Comparison of ENCODE assay signal across 8 cellular contexts in the genomic region with DNA sequence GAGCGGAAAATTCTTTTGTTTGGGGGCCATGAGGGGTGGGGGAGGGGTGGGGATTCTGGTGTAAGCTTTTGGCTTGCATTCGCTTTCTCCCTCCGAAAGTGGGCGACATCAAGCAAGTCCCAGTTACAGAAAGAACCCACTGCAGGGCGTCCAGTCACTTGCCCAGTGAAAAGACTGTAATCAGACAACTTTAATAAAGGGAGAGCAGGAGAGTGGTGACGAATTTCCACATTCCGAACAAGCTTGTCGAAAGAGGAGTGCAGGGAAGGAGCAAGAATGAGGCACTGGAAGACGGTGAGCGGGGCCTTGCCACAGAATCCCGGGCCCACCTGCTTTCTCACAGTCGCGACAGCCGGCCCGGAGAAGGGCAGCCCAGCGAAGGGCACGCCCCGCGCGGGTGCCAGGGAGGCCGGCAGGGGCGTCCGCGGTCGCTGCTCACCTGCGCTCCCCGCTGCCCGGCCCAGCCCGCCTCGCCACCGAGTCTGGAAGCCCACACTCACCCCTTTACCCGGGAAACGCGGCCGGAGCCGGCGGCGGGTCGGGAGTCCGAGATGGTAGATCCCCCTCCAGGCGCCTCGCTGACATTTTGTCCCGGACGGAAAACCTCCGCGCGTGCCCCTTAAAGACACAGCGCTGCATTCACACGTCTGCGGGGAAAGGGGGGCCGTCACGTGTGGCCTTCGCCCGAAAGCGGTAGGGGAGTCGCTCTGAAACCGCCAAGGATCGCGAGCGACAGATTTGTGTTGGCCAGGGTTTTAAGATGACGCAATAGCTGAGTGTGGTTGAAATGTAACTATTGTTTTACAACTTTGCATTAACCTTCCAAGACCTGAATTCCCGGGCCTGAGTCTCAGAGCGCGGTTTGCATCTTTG. TPM values are rescaled to one million over a fixed set of nuclear protein-coding genes. Genes with fewer than 3 reads are reported as not detected.
DNase-seq lines count a peak whose midpoint lies in the region; ATAC-seq and TF ChIP-seq lines count a peak whose summit lies in the region.

Gene ZBED3 (minus strand): TSS at position 675 of the 873 bp plus-strand sequence. CDS start 9,407 bp downstream, outside the sequence.

- H3K27me3 ChIP-seq in NT2/D1 (ENCODE audit: insufficient read depth, insufficient read length): no peaks in the 10 kb centered on the region

- 0 out of 2 replicates have a peak, but pooled peaks cover 6% of the 10 kb centered on the region for H3K9me3 ChIP-seq in NT2/D1 (ENCODE audit: insufficient read depth, low read length)

- TF ChIP-seq CTCF in C4-2B (conservative IDR thresholded peaks at IDR 0.05): peak; percentile 49

- ATAC-seq in GM19372 (IDR thresholded peaks at IDR 0.05; ENCODE audit: low read depth, unreplicated experiment): peak; percentile 56

- peak within 1 kb of the TSS; percentile 85 for H3K9ac ChIP-seq in NT2/D1 (ENCODE audit: insufficient read length, low read depth)

- H3K4me3 ChIP-seq in NT2/D1 (ENCODE audit: insufficient read length, low read depth): peak within 1 kb of the TSS; percentile 71

- H3K36me3 ChIP-seq in NT2/D1 (ENCODE audit: insufficient read depth, insufficient read length, low read length): no peaks in the 10 kb centered on the region

- H3K27ac ChIP-seq in C4-2B: peak within 1 kb of the TSS; percentile 93

- no peaks in the 10 kb centered on the region for H3K4me1 ChIP-seq in NT2/D1 (ENCODE audit: insufficient read depth, insufficient read length)

- peak; percentile 81 for DNase-seq in HT-29 (ENCODE audit: low spot score)
- DNase-seq in NT2/D1 (ENCODE audit: low read depth, low spot score): peak; percentile 76
- DNase-seq in activated T-cell treated with anti-CD3 and anti-CD28 coated beads for 24 hours (ENCODE audit: low read depth): peak; percentile 35
- peak; percentile 57 for DNase-seq in epidermal melanocyte (ENCODE audit: insufficient read length, low spot score)
- peak; percentile 79 for DNase-seq in midbrain (lab: John Stamatoyannopoulos, UW)
- peak; percentile 24 to 29 for DNase-seq in stimulated activated CD8-positive, alpha-beta memory T cell treated with anti-CD3 and anti-CD28 coated beads, Interleukin-7, amount 100 ng/mL, for 1 hour (ENCODE audit: low read depth in 2 of 2)

RNA-seq across cellular contexts. Expression of gene ZBED3, which starts in this region (rescaled TPM):
- 2.6 and 3.6 TPM in 2 replicates for total RNA-seq in HT-29 (2014; rRNA removed; shearing (Covaris generic))

Comparison
In these comparisons a context has a peak if more than half of its experiments do, and no peak if none do; other contexts are left out.
1. Peak in every context shown above with its lines: DNase-seq, ATAC-seq, H3K4me3 ChIP-seq and H3K27ac ChIP-seq.
2. DNase-seq: peak in every context shown above with its lines; median percentile 81 in HT-29; 79 in midbrain; 76 in NT2/D1; 57 in epidermal melanocyte; 35 in activated T-cell treated with anti-CD3 and anti-CD28 coated beads for 24 hours; 26 in stimulated activated CD8-positive, alpha-beta memory T cell treated with anti-CD3 and anti-CD28 coated beads, Interleukin-7, amount 100 ng/mL, for 1 hour.